ENCODE assay signal across 13 cellular contexts in genomic region chr16:56389554-56389953, GRCh38. TPM values are rescaled to one million over a fixed set of nuclear protein-coding genes. Genes with fewer than 3 reads are reported as not detected.
DNase-seq lines count a peak whose midpoint lies in the region; ATAC-seq, FAIRE-seq and TF ChIP-seq lines count a peak whose summit lies in the region.
"Had no signal": no experiment of that assay in that cellular context is flagged by ENCODE, and none has a peak within 500 bp of the region (broad histone marks: within the 10 kb centered on the region; RNA-seq: fewer than 3 reads in every experiment).

No MANE protein-coding gene starts in this region.

- TF ChIP-seq RAD21 in A549 (conservative IDR thresholded peaks at IDR 0.05 in 1 of 2, IDR thresholded peaks at IDR 0.05 in 1 of 2) = no peak

- no peak for FAIRE-seq in A549 (lab: Jason Lieb, UNC)

- POLR2A ChIA-PET in A549 (lab: Yijun Ruan, JAX) = no interaction called here

- DNase-seq in A549 (ENCODE audit: low read depth in 1 of 2, low spot score in 1 of 2) = peak; percentile 29 to 74
- peak; percentile 96 for DNase-seq in HFFc6
- peak; percentile 96 for DNase-seq in amniotic epithelial cell (ENCODE audit: low read depth)
- peak; percentile 72 to 94 for DNase-seq in foreskin keratinocyte
- no peak for DNase-seq in osteocyte (ENCODE audit: extremely low spot score, unreplicated experiment)
- DNase-seq in right cardiac atrium = no peak
- DNase-seq: BE2C, glutamatergic neuron, left lung had no signal

- H3K27ac ChIP-seq in A549 = peak overlapping the region in 1 of 2 experiments; percentile 34; a peak in 3 of 6 replicates
- H3K27ac ChIP-seq in foreskin keratinocyte = no peak overlapping the region
- H3K27ac ChIP-seq in right cardiac atrium (ENCODE audit: low read length) = no peak overlapping the region
- H3K27ac ChIP-seq: left lung had no signal

- ATAC-seq in A549 (peak; percentile 87 to 95), foreskin keratinocyte (peak; percentile 88), GM19395 (IDR thresholded peaks at IDR 0.05; ENCODE audit: unreplicated experiment) (no peak), right cardiac atrium (no peak), HG02642 (IDR thresholded peaks at IDR 0.05; ENCODE audit: poor library complexity, unreplicated experiment) (no peak)
- ATAC-seq: left lung had no signal

- H3K27me3 ChIP-seq in foreskin keratinocyte (no peaks in the 10 kb centered on the region), right cardiac atrium (ENCODE audit: control insufficient read depth, insufficient read depth) (no peaks in the 10 kb centered on the region)
- H3K27me3 ChIP-seq: BE2C, left lung had no signal

- no peaks in the 10 kb centered on the region for H3K9me3 ChIP-seq in A549
- H3K9me3 ChIP-seq in right cardiac atrium (ENCODE audit: control insufficient read depth, low read length) = no peaks in the 10 kb centered on the region
- H3K9me3 ChIP-seq: BE2C, left lung had no signal

- H3K27ac Mint-ChIP-seq in HFFc6 (peak overlapping the region; percentile 92), osteocyte (ENCODE audit: unreplicated experiment) (no peak overlapping the region)
- H3K27ac Mint-ChIP-seq: activated naive CD4-positive, alpha-beta T cell treated with anti-CD3 and anti-CD28 coated beads, Interleukin-2, amount 50 U/mL, for 24 hours; dendritic cell treated with granulocyte-macrophage colony-stimulating factor and Interleukin-4, amounts not matched to agents 40 ng/mL and 50 ng/mL, for 4 days had no signal

- TF ChIP-seq CTCF in A549 (IDR thresholded peaks at IDR 0.05) (no peak), HFFc6 (IDR thresholded peaks at IDR 0.05) (no peak), foreskin keratinocyte (conservative IDR thresholded peaks at IDR 0.05) (no peak), osteocyte (IDR thresholded peaks at IDR 0.05) (no peak)

- H3K4me3 ChIP-seq in A549 = no peak overlapping the region
- no peak overlapping the region for H3K4me3 ChIP-seq in right cardiac atrium (ENCODE audit: low read length)
- H3K4me3 ChIP-seq: left lung had no signal

- no peaks in the 10 kb centered on the region for H3K9me3 Mint-ChIP-seq in HFFc6
- peaks cover 3% of the 10 kb centered on the region for H3K9me3 Mint-ChIP-seq in osteocyte (ENCODE audit: unreplicated experiment)
- H3K9me3 Mint-ChIP-seq: activated naive CD4-positive, alpha-beta T cell treated with anti-CD3 and anti-CD28 coated beads, Interleukin-2, amount 50 U/mL, for 24 hours; dendritic cell treated with granulocyte-macrophage colony-stimulating factor and Interleukin-4, amounts not matched to agents 40 ng/mL and 50 ng/mL, for 4 days had no signal

- no peak for TF ChIP-seq POLR2A in A549 (IDR thresholded peaks at IDR 0.05; ENCODE audit: low read length)

- intact Hi-C loops in right cardiac atrium (cut with DNase I) = no loop called here

- H3K27me3 Mint-ChIP-seq in HFFc6 (ENCODE audit: insufficient read depth) (peaks cover 5% of the 10 kb centered on the region; the same call in 1 of the 2 replicates), osteocyte (ENCODE audit: unreplicated experiment) (no peaks in the 10 kb centered on the region)
- H3K27me3 Mint-ChIP-seq: activated naive CD4-positive, alpha-beta T cell treated with anti-CD3 and anti-CD28 coated beads, Interleukin-2, amount 50 U/mL, for 24 hours; dendritic cell treated with granulocyte-macrophage colony-stimulating factor and Interleukin-4, amounts not matched to agents 40 ng/mL and 50 ng/mL, for 4 days had no signal

- peaks cover 67% of the 10 kb centered on the region for H3K36me3 Mint-ChIP-seq in HFFc6 (ENCODE audit: low read depth)
- peaks cover 64% of the 10 kb centered on the region for H3K36me3 Mint-ChIP-seq in osteocyte (ENCODE audit: unreplicated experiment)

- H3K4me3 Mint-ChIP-seq in HFFc6 (peak overlapping the region; percentile 35), osteocyte (ENCODE audit: unreplicated experiment) (no peak overlapping the region)
- H3K4me3 Mint-ChIP-seq: activated naive CD4-positive, alpha-beta T cell treated with anti-CD3 and anti-CD28 coated beads, Interleukin-2, amount 50 U/mL, for 24 hours; dendritic cell treated with granulocyte-macrophage colony-stimulating factor and Interleukin-4, amounts not matched to agents 40 ng/mL and 50 ng/mL, for 4 days had no signal

- H3K4me1 ChIP-seq in A549 = peaks cover 13% of the 10 kb centered on the region; the same call in 2 of the 3 replicates
- no peaks in the 10 kb centered on the region for H3K4me1 ChIP-seq in foreskin keratinocyte
- no peaks in the 10 kb centered on the region for H3K4me1 ChIP-seq in right cardiac atrium (ENCODE audit: control insufficient read depth, insufficient read depth, low read length)
- H3K4me1 ChIP-seq: BE2C, left lung had no signal

- H3K4me2 ChIP-seq in A549 = peak overlapping the region; percentile 28; the same call in 1 of the 3 replicates

- TF ChIP-seq EP300 in A549 (IDR thresholded peaks at IDR 0.05) = no peak

- CTCF ChIA-PET in A549 (lab: Yijun Ruan, JAX) = interaction anchor here (1.5 to 1.8 kb wide), 3 partner anchors 11 to 57 kb away, joined by 4 to 6 read pairs (median 5); no protein-coding TSS in a partner anchor

- H3K4me1 Mint-ChIP-seq in HFFc6 (ENCODE audit: low read depth) (peaks cover 38% of the 10 kb centered on the region), osteocyte (ENCODE audit: unreplicated experiment) (peaks cover 5% of the 10 kb centered on the region)

- WGBS in A549 (ENCODE audit: missing lambda C conversion rate) = 33% methylated on average over 3 of the region's 3 CpGs
- 88% methylated on average over 3 of the region's 3 CpGs for WGBS in right cardiac atrium

TF ChIP-seq in A549, 52 proteins besides CTCF, POLR2A, EP300 and RAD21 (continues in another document):
- TF ChIP-seq HMGXB4 (CRISPR knock-in tag; IDR thresholded peaks at IDR 0.05; ENCODE audit: borderline replicate concordance) (no peak), ESRRA (IDR thresholded peaks at IDR 0.05; ENCODE audit: borderline replicate concordance, low read length) (no peak), REST (IDR thresholded peaks at IDR 0.05) (no peak), GATA3 (IDR thresholded peaks at IDR 0.05; ENCODE audit: borderline replicate concordance) (peak; percentile 50; the same call in 1 of the 2 replicates), MAX (IDR thresholded peaks at IDR 0.05) (peak; percentile 52; the same call in 1 of the 2 replicates)

RNA-seq across cellular contexts. Expression of gene AMFR, which starts 35.8 kb away (rescaled TPM):
- polyA plus RNA-seq in A549 (2011; rRNA removed) (88.5 and 92.8 TPM in 2 replicates), A549 (2017; fragmentation: RNase III; extraction: RNeasy Plus Mini Kit Qiagen cat#74134 plus additional on column Dnase treatment) (61.3 to 68.9 TPM (median 68.6 TPM) in 3 replicates), foreskin keratinocyte (32.1 and 35.2 TPM in 2 replicates), right cardiac atrium (52.3 TPM)
- 57.5 and 68.6 TPM in 2 replicates for polyA plus RNA-seq in A549 (2012; cell fraction: cytosol; rRNA removed)
- polyA plus RNA-seq in A549 (2012; cell fraction: nucleus; rRNA removed) = 92.4 and 94.5 TPM in 2 replicates
- 473 and 499 TPM in 2 replicates for polyA minus RNA-seq in A549 (2011; rRNA and poly(A)+ RNA removed)
- total RNA-seq in HFFc6 (2021; fragmentation: NEBNext Ultra II Directional; extraction: Animal tissue kit (Norgen Biotek cat#: 25700)) = 100 to 1,000 TPM; 104 to 117 (median 112) TPM
- total RNA-seq in foreskin keratinocyte (68.3 and 69.7 TPM in 2 replicates), osteocyte (117 and 136 TPM in 2 replicates), right cardiac atrium (100 to 1,000 TPM in 1 of 4 donors, 10 to 100 TPM in 3; 88.7 to 103 (median 93.5) TPM)

Comparison
In these comparisons a context has a peak if more than half of its experiments do, and no peak if none do; other contexts are left out.
1. ATAC-seq: peak in A549 (2 of 2) and foreskin keratinocyte (single experiment); none in GM19395 (single experiment), right cardiac atrium (0 of 2) and HG02642 (single experiment).
2. DNase-seq: peak in A549 (2 of 2), HFFc6 (single experiment), amniotic epithelial cell (single experiment) and foreskin keratinocyte (2 of 2); none in osteocyte (single experiment) and right cardiac atrium (0 of 3).